Comparison of ENCODE assay signal across 14 cellular contexts in the genomic region with DNA sequence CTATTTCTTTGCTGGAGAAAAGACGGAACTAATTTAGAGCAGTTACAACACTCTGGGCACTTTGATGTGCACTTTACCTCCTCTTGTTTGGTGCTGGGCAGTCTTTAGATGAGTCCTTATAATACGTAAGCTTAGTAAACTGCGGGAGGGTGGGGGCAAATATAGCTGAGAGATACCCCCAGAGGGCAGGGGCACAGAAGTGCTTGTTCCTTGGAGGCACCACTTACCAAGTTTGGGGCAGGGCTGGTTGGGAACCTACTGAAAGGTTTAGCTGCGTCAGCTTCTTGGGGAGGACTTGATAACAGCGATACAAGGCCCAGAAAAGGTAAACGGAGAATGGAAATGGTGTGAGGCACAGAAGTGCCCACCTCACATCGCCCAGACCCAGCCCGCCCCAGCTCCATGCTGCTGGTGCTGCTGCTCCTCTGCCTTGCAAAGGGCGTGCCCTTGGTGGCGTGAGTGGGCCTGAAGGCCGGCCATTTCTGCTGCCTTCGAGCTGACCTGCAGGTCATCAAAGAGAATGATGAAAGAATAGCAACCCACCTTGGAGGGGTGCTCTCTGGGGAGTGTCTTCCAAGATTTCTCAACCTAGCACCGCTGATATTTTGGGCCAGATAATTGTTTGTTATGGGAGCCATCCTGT.
A peak's percentile ranks its signal among the peaks of the same experiment; 100 is the strongest.
DNase-seq lines count a peak whose midpoint lies in the region; ATAC-seq and TF ChIP-seq lines count a peak whose summit lies in the region.
"Had no signal": no experiment of that assay in that cellular context is flagged by ENCODE, and none has a peak within 500 bp of the region (broad histone marks: within the 10 kb centered on the region; RNA-seq: fewer than 3 reads in every experiment).

No MANE protein-coding gene starts in this region.

- ATAC-seq in activated T-cell treated with anti-CD3 and anti-CD28 coated beads, Interleukin-2, amount 50 U/mL, for 4 hours: no peak
- ATAC-seq in WTC11 (no peak), HG02970 (IDR thresholded peaks at IDR 0.05; ENCODE audit: low FRiP score, unreplicated experiment) (no peak)
- ATAC-seq in stimulated activated naive CD8-positive, alpha-beta T cell treated with anti-CD3 and anti-CD28 coated beads, Interleukin-15, amount 100 ng/mL, for 72 hours: no peak
- ATAC-seq: PC-3 had no signal

- H3K27me3 Mint-ChIP-seq in activated T-cell treated with anti-CD3 and anti-CD28 coated beads, Interleukin-2, amount 50 U/mL, for 4 hours (ENCODE audit: low read depth): no peaks in the 10 kb centered on the region
- no peaks in the 10 kb centered on the region for H3K27me3 Mint-ChIP-seq in WTC11 (ENCODE audit: low read depth)
- H3K27me3 Mint-ChIP-seq in glutamatergic neuron (ENCODE audit: unreplicated experiment): peaks cover 12% of the 10 kb centered on the region
- H3K27me3 Mint-ChIP-seq in stimulated activated naive CD8-positive, alpha-beta T cell treated with anti-CD3 and anti-CD28 coated beads, Interleukin-15, amount 100 ng/mL, for 72 hours: no peaks in the 10 kb centered on the region

- no peak for DNase-seq in activated T-cell treated with anti-CD3 and anti-CD28 coated beads, Interleukin-2, amount 50 U/mL, for 4 hours
- no peak for DNase-seq in activated T-cell treated with anti-CD3 and anti-CD28 coated beads, Interleukin-2, amount 50 U/mL, for 1 hour
- DNase-seq in WTC11 (ENCODE audit: low spot score) (no peak), glutamatergic neuron (no peak), hepatocyte (ENCODE audit: low spot score) (no peak), D341Med (ENCODE audit: low spot score) (no peak)
- no peak for DNase-seq in stimulated activated naive CD8-positive, alpha-beta T cell treated with anti-CD3 and anti-CD28 coated beads, Interleukin-15, amount 100 ng/mL, for 72 hours
- DNase-seq: activated CD4-positive, alpha-beta T cell treated with anti-CD3 and anti-CD28 coated beads, Interleukin-2, amount 50 U/mL, for 4 hours; anterior cingulate cortex; DMS53; foreskin fibroblast; NCI-H1417 treated with DMSO at 0.1 percent for 48 hours; PC-3 had no signal

- H3K9me3 Mint-ChIP-seq in activated T-cell treated with anti-CD3 and anti-CD28 coated beads, Interleukin-2, amount 50 U/mL, for 4 hours: no peaks in the 10 kb centered on the region
- H3K9me3 Mint-ChIP-seq in WTC11: no peaks in the 10 kb centered on the region
- peaks cover 21% of the 10 kb centered on the region for H3K9me3 Mint-ChIP-seq in glutamatergic neuron (ENCODE audit: unreplicated experiment)
- no peaks in the 10 kb centered on the region for H3K9me3 Mint-ChIP-seq in stimulated activated naive CD8-positive, alpha-beta T cell treated with anti-CD3 and anti-CD28 coated beads, Interleukin-15, amount 100 ng/mL, for 72 hours

- H3K4me1 Mint-ChIP-seq in activated T-cell treated with anti-CD3 and anti-CD28 coated beads, Interleukin-2, amount 50 U/mL, for 4 hours (ENCODE audit: low read depth): peaks cover 88% of the 10 kb centered on the region
- H3K4me1 Mint-ChIP-seq in WTC11 (peaks cover 32% of the 10 kb centered on the region), glutamatergic neuron (ENCODE audit: low read depth, unreplicated experiment) (peaks cover 37% of the 10 kb centered on the region)
- H3K4me1 Mint-ChIP-seq in stimulated activated naive CD8-positive, alpha-beta T cell treated with anti-CD3 and anti-CD28 coated beads, Interleukin-15, amount 100 ng/mL, for 72 hours: peaks cover 96% of the 10 kb centered on the region

- H3K36me3 ChIP-seq in hepatocyte (replicated peaks; ENCODE audit: insufficient read depth, low read depth): no peaks in the 10 kb centered on the region

- CTCF ChIA-PET in WTC11 (lab: Charles Lee): interaction anchor here (0.5 to 1.7 kb wide), 2 partner anchors 10 to 30 kb away, joined by 3 to 5 read pairs; no protein-coding TSS in a partner anchor

- TF ChIP-seq CTCF in WTC11 (IDR thresholded peaks at IDR 0.05): no peak
- TF ChIP-seq CTCF in glutamatergic neuron (IDR thresholded peaks at IDR 0.05; ENCODE audit: partially characterized antibody, unreplicated experiment): no peak
- TF ChIP-seq CTCF in hepatocyte (IDR thresholded peaks at IDR 0.05; ENCODE audit: poor library complexity): no peak

- no peaks in the 10 kb centered on the region for H3K9me2 ChIP-seq in hepatocyte (replicated peaks; ENCODE audit: insufficient read depth)

- no peaks in the 10 kb centered on the region for H3K9me3 ChIP-seq in hepatocyte (ENCODE audit: low read depth)

- WGBS in hepatocyte (ENCODE audit: low lambda C conversion rate, missing lambda C conversion rate): 97% methylated on average over 13 of the region's 13 CpGs

- peaks cover 17% of the 10 kb centered on the region for H3K36me3 Mint-ChIP-seq in activated T-cell treated with anti-CD3 and anti-CD28 coated beads, Interleukin-2, amount 50 U/mL, for 4 hours (ENCODE audit: insufficient read depth)
- peaks cover 24% of the 10 kb centered on the region for H3K36me3 Mint-ChIP-seq in WTC11
- peaks cover 13% of the 10 kb centered on the region for H3K36me3 Mint-ChIP-seq in glutamatergic neuron (ENCODE audit: unreplicated experiment)

- peaks cover 100% of the 10 kb centered on the region for H3K79me2 ChIP-seq in hepatocyte

- H3K4me2 ChIP-seq in hepatocyte: no peak overlapping the region

- no peak overlapping the region for H3K27ac ChIP-seq in hepatocyte

- H3K4me3 ChIP-seq in hepatocyte: no peak overlapping the region

- H3K27me3 ChIP-seq in hepatocyte: no peaks in the 10 kb centered on the region

- peak overlapping the region; percentile 55 for H3K4me3 Mint-ChIP-seq in activated T-cell treated with anti-CD3 and anti-CD28 coated beads, Interleukin-2, amount 50 U/mL, for 4 hours
- H3K4me3 Mint-ChIP-seq in WTC11 (no peak overlapping the region), glutamatergic neuron (ENCODE audit: unreplicated experiment) (peak overlapping the region; percentile 52)
- peak overlapping the region; percentile 84 for H3K4me3 Mint-ChIP-seq in stimulated activated naive CD8-positive, alpha-beta T cell treated with anti-CD3 and anti-CD28 coated beads, Interleukin-15, amount 100 ng/mL, for 72 hours

- H3K4me1 ChIP-seq in hepatocyte (ENCODE audit: insufficient read depth): peaks cover 11% of the 10 kb centered on the region

- peaks cover 92% of the 10 kb centered on the region for H4K20me1 ChIP-seq in hepatocyte (ENCODE audit: insufficient read depth, poor library complexity, severe bottlenecking)

- H3K27ac Mint-ChIP-seq in WTC11: peak overlapping the region; percentile 88
- H3K27ac Mint-ChIP-seq in glutamatergic neuron (ENCODE audit: unreplicated experiment): peak overlapping the region; percentile 84
- H3K27ac Mint-ChIP-seq in stimulated activated naive CD8-positive, alpha-beta T cell treated with anti-CD3 and anti-CD28 coated beads, Interleukin-15, amount 100 ng/mL, for 72 hours: peak overlapping the region; percentile 99

- H2AFZ ChIP-seq in hepatocyte: no peak overlapping the region

- POLR2A ChIA-PET in WTC11 (lab: Charles Lee): no interaction called here

TF ChIP-seq in WTC11, 78 proteins besides CTCF, POLR2A, EP300 and RAD21:
- TF ChIP-seq ZNF396 (CRISPR knock-in tag; IDR thresholded peaks at IDR 0.05; ENCODE audit: borderline replicate concordance) (no peak), KAT7 (CRISPR knock-in tag; IDR thresholded peaks at IDR 0.05; ENCODE audit: borderline replicate concordance) (no peak), RORB (CRISPR knock-in tag; IDR thresholded peaks at IDR 0.05) (no peak), TEAD1 (CRISPR knock-in tag; IDR thresholded peaks at IDR 0.05) (no peak)
- TF ChIP-seq, protein P1, sequence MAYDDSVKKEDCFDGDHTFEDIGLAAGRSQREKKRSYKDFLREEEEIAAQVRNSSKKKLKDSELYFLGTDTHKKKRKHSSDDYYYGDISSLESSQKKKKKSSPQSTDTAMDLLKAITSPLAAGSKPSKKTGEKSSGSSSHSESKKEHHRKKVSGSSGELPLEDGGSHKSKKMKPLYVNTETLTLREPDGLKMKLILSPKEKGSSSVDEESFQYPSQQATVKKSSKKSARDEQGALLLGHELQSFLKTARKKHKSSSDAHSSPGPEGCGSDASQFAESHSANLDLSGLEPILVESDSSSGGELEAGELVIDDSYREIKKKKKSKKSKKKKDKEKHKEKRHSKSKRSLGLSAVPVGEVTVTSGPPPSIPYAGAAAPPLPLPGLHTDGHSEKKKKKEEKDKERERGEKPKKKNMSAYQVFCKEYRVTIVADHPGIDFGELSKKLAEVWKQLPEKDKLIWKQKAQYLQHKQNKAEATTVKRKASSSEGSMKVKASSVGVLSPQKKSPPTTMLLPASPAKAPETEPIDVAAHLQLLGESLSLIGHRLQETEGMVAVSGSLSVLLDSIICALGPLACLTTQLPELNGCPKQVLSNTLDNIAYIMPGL (CRISPR knock-in tag; IDR thresholded peaks at IDR 0.05): no peak
